8 cellular contexts compared by ENCODE assay signal in the genomic region with DNA sequence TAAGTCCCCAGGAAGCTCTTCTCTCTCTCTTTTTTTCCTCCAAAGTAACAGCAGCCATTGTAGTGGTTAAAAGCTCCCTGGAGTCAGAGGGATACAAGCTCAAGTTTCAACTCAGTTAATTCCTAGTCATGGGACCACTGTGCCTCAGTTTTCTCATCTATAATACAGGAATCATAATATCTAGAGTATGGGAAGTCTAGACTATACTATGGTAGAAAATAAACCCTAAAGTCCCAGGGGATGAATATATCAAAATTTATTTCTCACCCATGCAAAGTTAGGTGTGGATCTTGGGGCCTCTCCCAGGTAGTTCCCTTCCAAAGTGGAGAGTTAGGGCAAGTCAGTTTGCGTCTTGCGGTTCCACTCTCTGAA.
"Had no signal": no experiment of that assay in that cellular context is flagged by ENCODE, and none has a peak within 500 bp of the region (broad histone marks: within the 10 kb centered on the region; RNA-seq: fewer than 3 reads in every experiment).

No MANE protein-coding gene starts in this region.

- H3K4me1 ChIP-seq: HAP-1 had no signal

- H3K36me3 ChIP-seq: HAP-1 had no signal

- H3K27ac Mint-ChIP-seq: HFFc6 had no signal

- H3K4me3 ChIP-seq: GM23248, HAP-1, K562 had no signal

- H3K9ac ChIP-seq: GM23248 had no signal

- H2AFZ ChIP-seq: GM23248 had no signal

- H3K4me3 Mint-ChIP-seq: HFFc6 had no signal

- DNase-seq: GM23248, GOT3, H7, HFFc6, IMR-90 had no signal

- H3K9me3 ChIP-seq: HAP-1 had no signal

- H3K27ac ChIP-seq: GM23248, HL-60 had no signal

- H3K9me3 Mint-ChIP-seq: HFFc6 had no signal
